In the genomic region with DNA sequence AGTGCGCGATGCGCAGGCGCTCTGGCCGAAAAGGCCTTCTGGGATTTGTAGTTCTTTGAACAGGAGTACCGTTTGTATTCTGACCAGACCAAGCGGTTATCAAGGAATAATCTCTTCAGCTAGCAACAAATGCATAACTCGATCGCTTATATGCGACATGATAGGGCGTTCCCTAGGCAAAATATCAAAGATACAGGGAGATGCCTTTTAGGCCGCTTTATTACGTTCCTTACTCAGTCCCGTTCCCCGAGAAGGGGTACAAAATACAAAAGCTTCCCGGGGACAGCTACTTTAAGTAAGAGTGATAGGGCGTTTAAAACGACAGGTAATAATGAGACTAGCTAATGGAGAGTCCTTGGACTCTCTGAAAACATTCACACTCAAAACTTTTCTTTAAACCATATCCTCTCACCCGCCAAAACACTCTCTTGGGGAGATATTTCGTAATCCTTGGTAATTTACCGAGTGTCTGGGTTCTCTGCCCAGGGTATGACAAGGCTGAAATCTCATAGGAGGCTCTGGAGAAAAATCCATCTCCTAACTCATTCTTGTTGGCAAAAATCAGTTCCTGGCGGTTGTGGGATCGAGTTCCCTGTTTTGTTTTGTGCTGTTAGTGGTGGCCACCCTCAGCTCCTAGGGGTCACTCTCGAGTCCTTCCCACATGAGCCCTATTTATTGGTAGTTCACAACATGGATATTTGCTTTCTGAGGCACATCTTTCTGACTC, we compare ENCODE assay signal across 8 cellular contexts. TPM values are rescaled to one million over a fixed set of nuclear protein-coding genes. Genes with fewer than 3 reads are reported as not detected.
A peak's percentile ranks its signal among the peaks of the same experiment; 100 is the strongest.
DNase-seq lines count a peak whose midpoint lies in the region; ATAC-seq and TF ChIP-seq lines count a peak whose summit lies in the region.

No MANE protein-coding gene starts in this region.

- in situ Hi-C loops in SK-MEL-5 (cut with HindIII; ENCODE audit: low pct_unique_long_range_greater_than_20kb, low sequenced_read_pairs), result no loop called here

- H3K9ac ChIP-seq in HUES64 (ENCODE audit: low read depth, low read length) (peak overlapping the region; percentile 90; the same call in 1 of the 2 replicates), subcutaneous abdominal adipose tissue (ENCODE audit: low read length in 5 of 5) (peak overlapping the region; percentile 29 to 97 (median 89))

- peak overlapping the region; percentile 8; the same call in 1 of the 2 replicates for H3K27ac ChIP-seq in HUES64 (ENCODE audit: low read depth, low read length)
- H3K27ac ChIP-seq in right lobe of liver, result peak overlapping the region; percentile 7 to 91 (median 79)
- peak overlapping the region; percentile 88 for H3K27ac ChIP-seq in subcutaneous abdominal adipose tissue (ENCODE audit: low read depth, low read length)

- intact Hi-C loops in right lobe of liver (cut with DNase I), result no loop called here

- no peak for TF ChIP-seq POLR2A in right lobe of liver (IDR thresholded peaks at IDR 0.05)

- H3K27me3 ChIP-seq in HUES64 (ENCODE audit: insufficient read depth, low read length) (no peaks in the 10 kb centered on the region), right lobe of liver (no peaks in the 10 kb centered on the region), subcutaneous abdominal adipose tissue (ENCODE audit: control insufficient read depth in 5 of 5, insufficient read depth in 4 of 5, low read length in 5 of 5) (no peaks in the 10 kb centered on the region)

- H3K36me3 ChIP-seq in HUES64 (ENCODE audit: insufficient read depth, low read length), result peaks cover 15% of the 10 kb centered on the region
- H3K36me3 ChIP-seq in right lobe of liver, result no peaks in the 10 kb centered on the region
- H3K36me3 ChIP-seq in subcutaneous abdominal adipose tissue (ENCODE audit: control insufficient read depth in 5 of 5, insufficient read depth in 5 of 5, low read length in 5 of 5), result peaks cover 0 to 6% (median 0%) of the 10 kb centered on the region in 5 donors

- 7% methylated on average over 22 of the region's 24 CpGs for WGBS in HUES64
- WGBS in right lobe of liver (ENCODE audit: insufficient coverage, low coverage, low lambda C conversion rate, missing lambda C conversion rate), result 2% methylated on average over 24 of the region's 24 CpGs

- peak; percentile 23 for ATAC-seq in GM21447 (IDR thresholded peaks at IDR 0.05; ENCODE audit: unreplicated experiment)
- peak; percentile 56 to 61 (median 58) for ATAC-seq in right lobe of liver

- peak overlapping the region; percentile 86 for H3K4me3 ChIP-seq in HUES64 (ENCODE audit: low read length)
- H3K4me3 ChIP-seq in right lobe of liver, result peak overlapping the region; percentile 67 to 97 (median 93)
- H3K4me3 ChIP-seq in subcutaneous abdominal adipose tissue (ENCODE audit: low read depth in 1 of 5, low read length in 5 of 5), result peak overlapping the region; percentile 83 to 100 (median 93)

- H3K4me1 ChIP-seq in HUES64 (ENCODE audit: insufficient read depth, low read length) (peaks cover 19% of the 10 kb centered on the region), right lobe of liver (peaks cover 0 to 20% (median 5%) of the 10 kb centered on the region in 4 donors), subcutaneous abdominal adipose tissue (ENCODE audit: control insufficient read depth in 5 of 5, insufficient read depth in 5 of 5, low read length in 5 of 5) (peaks cover 2 to 40% (median 35%) of the 10 kb centered on the region in 5 donors)

- TF ChIP-seq CTCF in right lobe of liver (IDR thresholded peaks at IDR 0.05), result peak in 3 of 4 donors; percentile 29 to 36 (median 36)

- H3K9me3 ChIP-seq in HUES64 (ENCODE audit: insufficient read depth, low read depth, low read length) (no peaks in the 10 kb centered on the region), right lobe of liver (no peaks in the 10 kb centered on the region), subcutaneous abdominal adipose tissue (ENCODE audit: control insufficient read depth in 5 of 5, low read length in 5 of 5) (no peaks in the 10 kb centered on the region)

- peak; percentile 50 for DNase-seq in EL
- DNase-seq in SK-MEL-5 (ENCODE audit: low read depth, low spot score), result peak; percentile 57
- peak; percentile 56 for DNase-seq in ecto neural progenitor cell (ENCODE audit: low spot score)
- peak in 2 of 3 donors; percentile 24 to 47 for DNase-seq in right lobe of liver
- no peak for DNase-seq in stimulated activated CD4-positive, alpha-beta T cell treated with anti-CD3 and anti-CD28 coated beads, Interleukin-15, amount 100 ng/mL, for 24 hours

RNA-seq across cellular contexts. Expression of a gene that starts 0.4 kb away (rescaled TPM):
- 53.2 TPM for polyA plus RNA-seq in HUES64 (2013, experiment 1 of 2)
- polyA plus RNA-seq in HUES64 (2013, experiment 2 of 2), result 57.7 TPM
- total RNA-seq in SK-MEL-5 (2014; rRNA removed; shearing (Covaris generic)), result 79.3 and 87.6 TPM in 2 replicates
- 54.0 and 56.6 TPM in 2 replicates for polyA plus RNA-seq in SK-MEL-5 (2015; cell fraction: cytosol; rRNA removed)
- polyA plus RNA-seq in SK-MEL-5 (2015; cell fraction: nucleus; rRNA removed), result 57.7 and 60.2 TPM in 2 replicates
- total RNA-seq in right lobe of liver, result 10 to 100 TPM; 16.2 to 27.9 (median 22.1) TPM

RNA-seq across cellular contexts. Expression of a gene that starts 38.5 kb away (rescaled TPM):
- 8.0 TPM for polyA plus RNA-seq in HUES64 (2013, experiment 1 of 2)
- 10.1 TPM for polyA plus RNA-seq in HUES64 (2013, experiment 2 of 2)
- total RNA-seq in SK-MEL-5 (2014; rRNA removed; shearing (Covaris generic)), result 5.9 and 6.5 TPM in 2 replicates
- 14.7 and 15.3 TPM in 2 replicates for polyA plus RNA-seq in SK-MEL-5 (2015; cell fraction: cytosol; rRNA removed)
- 44.7 and 65.2 TPM in 2 replicates for polyA plus RNA-seq in SK-MEL-5 (2015; cell fraction: nucleus; rRNA removed)
- 1 to 10 TPM; 3.7 to 6.0 (median 5.1) TPM for total RNA-seq in right lobe of liver

RNA-seq across cellular contexts. Expression of a gene that starts 53.5 kb away (rescaled TPM):
- polyA plus RNA-seq in HUES64 (2013, experiment 1 of 2), result 618 TPM
- 553 TPM for polyA plus RNA-seq in HUES64 (2013, experiment 2 of 2)
- 411 and 462 TPM in 2 replicates for total RNA-seq in SK-MEL-5 (2014; rRNA removed; shearing (Covaris generic))
- 246 and 318 TPM in 2 replicates for polyA plus RNA-seq in SK-MEL-5 (2015; cell fraction: cytosol; rRNA removed)
- polyA plus RNA-seq in SK-MEL-5 (2015; cell fraction: nucleus; rRNA removed), result 27.4 and 84.6 TPM in 2 replicates
- total RNA-seq in right lobe of liver, result 100 to 1,000 TPM in 2 of 6 experiments, 10 to 100 TPM in 4; 51.3 to 214 (median 60.6) TPM

RNA-seq across cellular contexts. Expression of a gene that starts 53.5 kb away (rescaled TPM):
- polyA plus RNA-seq in HUES64 (2013, experiment 1 of 2), result 13.9 TPM
- 13.1 TPM for polyA plus RNA-seq in HUES64 (2013, experiment 2 of 2)
- 13.4 and 16.7 TPM in 2 replicates for total RNA-seq in SK-MEL-5 (2014; rRNA removed; shearing (Covaris generic))
- 10.6 and 11.7 TPM in 2 replicates for polyA plus RNA-seq in SK-MEL-5 (2015; cell fraction: cytosol; rRNA removed)
- 7.9 and 12.3 TPM in 2 replicates for polyA plus RNA-seq in SK-MEL-5 (2015; cell fraction: nucleus; rRNA removed)
- total RNA-seq in right lobe of liver, result 1 to 10 TPM; 4.9 to 7.1 (median 5.5) TPM

Comparison
In these comparisons a context has a peak if more than half of its experiments do, and no peak if none do; other contexts are left out.
1. H3K27ac ChIP-seq: peak in every context shown above with its lines; median percentile 88 in subcutaneous abdominal adipose tissue; 79 in right lobe of liver; 8 in HUES64.